15 cellular contexts compared by ENCODE assay signal in the genomic region with DNA sequence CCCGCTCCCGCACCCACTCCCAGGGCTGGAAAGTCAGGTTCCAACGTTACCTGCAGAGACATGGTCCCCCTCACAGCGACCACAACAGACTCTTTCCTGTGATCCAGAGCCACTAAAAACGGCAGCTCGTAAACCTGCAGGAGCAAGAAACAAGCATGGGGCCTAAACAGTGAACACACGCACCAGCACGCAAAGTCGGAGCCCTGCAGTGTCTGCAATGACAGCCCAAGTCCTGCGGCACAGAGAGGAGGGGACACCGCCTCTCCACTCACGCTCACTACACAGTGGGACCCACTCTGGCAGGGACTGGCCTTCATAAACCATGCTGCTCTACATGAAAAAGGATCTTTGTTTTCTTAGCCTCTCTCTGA. TPM values are rescaled to one million over a fixed set of nuclear protein-coding genes. Genes with fewer than 3 reads are reported as not detected.
DNase-seq lines count a peak whose midpoint lies in the region; ATAC-seq and TF ChIP-seq lines count a peak whose summit lies in the region.
"Had no signal": no experiment of that assay in that cellular context is flagged by ENCODE, and none has a peak within 500 bp of the region (broad histone marks: within the 10 kb centered on the region; RNA-seq: fewer than 3 reads in every experiment).

No MANE protein-coding gene starts in this region.

- H4K20me1 ChIP-seq in smooth muscle cell (ENCODE audit: low read depth), result no peaks in the 10 kb centered on the region

- peaks cover 46 to 88% (median 78%) of the 10 kb centered on the region in 4 donors for H3K36me3 ChIP-seq in esophagus muscularis mucosa
- H3K36me3 ChIP-seq in rectal smooth muscle tissue (ENCODE audit: control insufficient read depth, insufficient read depth, low read length), result peaks cover 9% of the 10 kb centered on the region
- H3K36me3 ChIP-seq in smooth muscle cell (ENCODE audit: low read depth), result no peaks in the 10 kb centered on the region

- no peak overlapping the region for H3K4me3 ChIP-seq in right cardiac atrium (ENCODE audit: low read length)
- no peak overlapping the region for H3K4me3 ChIP-seq in esophagus muscularis mucosa
- no peak overlapping the region for H3K4me3 ChIP-seq in rectal smooth muscle tissue (ENCODE audit: low read length)
- no peak overlapping the region for H3K4me3 ChIP-seq in smooth muscle cell
- H3K4me3 ChIP-seq: vagina had no signal

- no peaks in the 10 kb centered on the region for H3K79me2 ChIP-seq in smooth muscle cell (ENCODE audit: low read depth)
- H3K79me2 ChIP-seq: parathyroid adenoma had no signal

- no peak for TF ChIP-seq EP300 in esophagus muscularis mucosa (IDR thresholded peaks at IDR 0.05)

- no peak for DNase-seq in right cardiac atrium
- no peak for DNase-seq in Right ventricle myocardium superior
- DNase-seq in esophagus muscularis mucosa (ENCODE audit: extremely low spot score), result no peak
- DNase-seq in smooth muscle cell (lab: John Stamatoyannopoulos, UW; ENCODE audit: unreplicated experiment), result no peak
- no peak for DNase-seq in NCI-H146 treated with DMSO at 0.1 percent for 48 hours (lab: John Stamatoyannopoulos, UW; ENCODE audit: unreplicated experiment)
- DNase-seq in stimulated activated naive CD4-positive, alpha-beta T cell treated with Interleukin-2 at 50 U/mL for 16 hours (lab: John Stamatoyannopoulos, UW), result no peak
- DNase-seq: activated CD4-positive, alpha-beta T cell treated with anti-CD3 and anti-CD28 coated beads for 1 hour; activated effector memory CD4-positive, alpha-beta T cell treated with Interleukin-2 at 50 U/mL for 16 hours; EL; SHP77 treated with DMSO at 0.1 percent for 48 hours; T-helper 9 cell had no signal

- TF ChIP-seq POLR2A in esophagus muscularis mucosa (IDR thresholded peaks at IDR 0.05; ENCODE audit: low read depth), result no peak

- no peak overlapping the region for H3K4me2 ChIP-seq in smooth muscle cell

- peak; percentile 11 to 14 for ATAC-seq in right cardiac atrium
- no peak for ATAC-seq in Right ventricle myocardium superior (ENCODE audit: poor library complexity)
- no peak for ATAC-seq in GM19351 (IDR thresholded peaks at IDR 0.05; ENCODE audit: unreplicated experiment)

- intact Hi-C loops in right cardiac atrium (cut with DNase I) (no loop called here), Right ventricle myocardium superior (cut with DNase I) (no loop called here), esophagus muscularis mucosa (cut with DNase I) (no loop called here)

- no peak overlapping the region for H3K9ac ChIP-seq in rectal smooth muscle tissue (ENCODE audit: low read length)
- H3K9ac ChIP-seq in smooth muscle cell (ENCODE audit: low read depth), result no peak overlapping the region
- H3K9ac ChIP-seq: parathyroid adenoma had no signal

- no peak for TF ChIP-seq CTCF in esophagus muscularis mucosa (IDR thresholded peaks at IDR 0.05)
- TF ChIP-seq CTCF in smooth muscle cell (IDR thresholded peaks at IDR 0.05; ENCODE audit: borderline replicate concordance, insufficient read depth, poor library complexity, severe bottlenecking), result no peak

- H3K27ac ChIP-seq in right cardiac atrium (ENCODE audit: low read length) (no peak overlapping the region), esophagus muscularis mucosa (replicated peaks in 1 of 4) (peak overlapping the region in 3 of 4 donors; percentile 31 to 55 (median 32)), rectal smooth muscle tissue (ENCODE audit: low read depth, low read length) (peak overlapping the region; percentile 52), smooth muscle cell (ENCODE audit: low read depth) (no peak overlapping the region)
- H3K27ac ChIP-seq: parathyroid adenoma, vagina had no signal

- 84% methylated on average over 12 of the region's 12 CpGs for WGBS in right cardiac atrium
- 62% methylated on average over 12 of the region's 12 CpGs for WGBS in esophagus muscularis mucosa
- WGBS in smooth muscle cell (ENCODE audit: low lambda C conversion rate), result 91% methylated on average over 12 of the region's 12 CpGs

- H2AFZ ChIP-seq in smooth muscle cell (ENCODE audit: low read depth), result no peak overlapping the region
- H2AFZ ChIP-seq: parathyroid adenoma had no signal

- H3K9me3 ChIP-seq in right cardiac atrium (ENCODE audit: control insufficient read depth, low read length) (no peaks in the 10 kb centered on the region), esophagus muscularis mucosa (no peaks in the 10 kb centered on the region), smooth muscle cell (replicated peaks; ENCODE audit: low read depth) (no peaks in the 10 kb centered on the region)
- H3K9me3 ChIP-seq: vagina had no signal

- H3K27me3 ChIP-seq in right cardiac atrium (ENCODE audit: control insufficient read depth, insufficient read depth), result no peaks in the 10 kb centered on the region
- H3K27me3 ChIP-seq in esophagus muscularis mucosa, result no peaks in the 10 kb centered on the region
- no peaks in the 10 kb centered on the region for H3K27me3 ChIP-seq in rectal smooth muscle tissue (ENCODE audit: control insufficient read depth, insufficient read depth, low read length)
- no peaks in the 10 kb centered on the region for H3K27me3 ChIP-seq in smooth muscle cell (ENCODE audit: low read depth)
- H3K27me3 ChIP-seq: vagina had no signal

- H3K4me1 ChIP-seq in right cardiac atrium (ENCODE audit: control insufficient read depth, insufficient read depth, low read length) (no peaks in the 10 kb centered on the region), esophagus muscularis mucosa (peaks cover 0 to 9% (median 0%) of the 10 kb centered on the region in 4 donors), rectal smooth muscle tissue (ENCODE audit: control insufficient read depth, insufficient read depth, low read length) (no peaks in the 10 kb centered on the region), smooth muscle cell (ENCODE audit: low read depth) (no peaks in the 10 kb centered on the region)
- H3K4me1 ChIP-seq: parathyroid adenoma had no signal

- H3F3A ChIP-seq in smooth muscle cell (ENCODE audit: low read depth), result no peaks in the 10 kb centered on the region

RNA-seq across cellular contexts. Expression of gene DAGLB, which starts 23.1 kb away (rescaled TPM):
- total RNA-seq in right cardiac atrium (1 to 10 TPM; 7.9 to 9.9 (median 9.1) TPM), Right ventricle myocardium superior (8.1 TPM), esophagus muscularis mucosa (10 to 100 TPM in 3 of 4 donors, 1 to 10 TPM in 1; 9.8 to 14.6 (median 12.0) TPM), smooth muscle cell (11.1 and 21.3 TPM in 2 replicates)
- polyA plus RNA-seq in right cardiac atrium (5.4 TPM), smooth muscle cell (14.1 and 17.1 TPM in 2 replicates)

RNA-seq across cellular contexts. Expression of gene RAC1, which starts 50.4 kb away (rescaled TPM):
- 100 to 1,000 TPM; 145 to 164 (median 153) TPM for total RNA-seq in right cardiac atrium
- 110 TPM for polyA plus RNA-seq in right cardiac atrium
- total RNA-seq in Right ventricle myocardium superior, result 124 TPM
- 100 to 1,000 TPM; 114 to 230 (median 136) TPM for total RNA-seq in esophagus muscularis mucosa
- 128 and 169 TPM in 2 replicates for total RNA-seq in smooth muscle cell
- 523 and 602 TPM in 2 replicates for polyA plus RNA-seq in smooth muscle cell

RNA-seq across cellular contexts. Expression of gene KDELR2, which starts 59.3 kb away (rescaled TPM):
- total RNA-seq in right cardiac atrium (100 to 1,000 TPM in 1 of 4 donors, 10 to 100 TPM in 3; 56.0 to 114 (median 79.5) TPM), Right ventricle myocardium superior (41.3 TPM), esophagus muscularis mucosa (10 to 100 TPM; 53.7 to 68.2 (median 55.3) TPM), smooth muscle cell (407 and 420 TPM in 2 replicates)
- polyA plus RNA-seq in right cardiac atrium (58.1 TPM), smooth muscle cell (624 and 689 TPM in 2 replicates)

Comparison
In these comparisons a context has a peak if more than half of its experiments do, and no peak if none do; other contexts are left out.
1. ATAC-seq: peak in right cardiac atrium (2 of 2); none in Right ventricle myocardium superior (single experiment) and GM19351 (single experiment).
2. H3K27ac ChIP-seq: peak in esophagus muscularis mucosa (3 of 4) and rectal smooth muscle tissue (single experiment); none in right cardiac atrium (single experiment) and smooth muscle cell (single experiment).